In the genomic region with DNA sequence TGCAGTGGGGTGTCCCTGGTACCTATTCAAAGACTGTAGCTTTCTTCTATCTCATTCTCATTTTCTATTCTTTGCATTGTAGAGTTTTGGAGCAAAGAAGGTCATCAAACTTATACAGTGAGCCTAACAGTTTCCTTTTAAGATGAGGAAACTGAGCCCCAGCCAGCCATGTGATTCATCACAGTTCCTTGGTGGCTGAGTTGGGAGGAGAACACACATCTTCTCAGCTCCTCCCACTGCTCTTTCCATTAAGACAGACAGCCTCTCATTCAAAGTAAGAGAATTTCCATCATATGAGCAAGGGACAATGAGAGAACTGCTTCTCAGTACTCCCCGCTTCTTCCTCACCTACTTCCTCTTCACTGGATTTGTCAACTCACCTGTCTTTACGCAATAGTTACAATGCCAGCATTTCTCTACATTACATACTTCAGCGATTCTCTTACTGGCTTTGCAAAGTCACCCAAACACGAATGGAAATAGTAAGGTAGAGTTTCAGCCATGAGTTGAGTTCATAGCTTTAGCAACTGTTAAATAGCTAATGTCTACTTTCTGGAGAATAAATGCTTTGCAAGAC, we compare ENCODE assay signal across 24 cellular contexts. TPM values are rescaled to one million over a fixed set of nuclear protein-coding genes. Genes with fewer than 3 reads are reported as not detected.
DNase-seq lines count a peak whose midpoint lies in the region; ATAC-seq, FAIRE-seq and TF ChIP-seq lines count a peak whose summit lies in the region.
"Had no signal": no experiment of that assay in that cellular context is flagged by ENCODE, and none has a peak within 500 bp of the region (broad histone marks: within the 10 kb centered on the region; RNA-seq: fewer than 3 reads in every experiment).

No MANE protein-coding gene starts in this region.

- H3K4me3 ChIP-seq in testis: no peak overlapping the region
- H3K4me3 ChIP-seq in hepatocyte: no peak overlapping the region

- FAIRE-seq in GM12891 (lab: Jason Lieb, UNC): peak; percentile 62
- FAIRE-seq: kidney, small intestine had no signal

- no peak for DNase-seq in activated CD8-positive, alpha-beta memory T cell treated with anti-CD3 and anti-CD28 coated beads, Interleukin-2, amount 10 ng/mL, durations not matched to agents 7 days and 5 days
- DNase-seq in activated CD8-positive, alpha-beta memory T cell treated with anti-CD3 and anti-CD28 coated beads for 24 hours: no peak
- no peak for DNase-seq in GM12891 (ENCODE audit: insufficient read length, low spot score)
- no peak for DNase-seq in activated T-helper 1 cell treated with anti-CD3 and anti-CD28 coated beads, Interleukin-12 subunit alpha, Interleukin-12 subunit beta, Interleukin-2, Interleukin-4 antibody, amounts not matched to agents 30 ng/mL and 10 ng/mL and 1 ng/mL, durations not matched to agents 14 hours and 24 hours and 36 hours (ENCODE audit: low spot score)
- DNase-seq in immature natural killer cell: no peak
- DNase-seq in testis: no peak
- DNase-seq in hepatocyte (ENCODE audit: low spot score): no peak
- DNase-seq: C1 segment of cervical spinal cord; dermis blood vessel endothelial cell; foreskin melanocyte; GDM1; H7; kidney; mammary epithelial cell; naive thymus-derived CD8-positive, alpha-beta T cell; NCI-H1417 treated with DMSO at 0.1 percent for 48 hours; NCI-H524 treated with DMSO at 0.1 percent for 48 hours; small intestine had no signal

- no peak for TF ChIP-seq POLR2A in GM12891 (IDR thresholded peaks at IDR 0.05; ENCODE audit: low read depth, low read length)
- TF ChIP-seq POLR2A in testis (IDR thresholded peaks at IDR 0.05): no peak

- H3K36me3 ChIP-seq in testis (ENCODE audit: low read depth, missing control alignments): no peaks in the 10 kb centered on the region
- H3K36me3 ChIP-seq in hepatocyte (replicated peaks; ENCODE audit: insufficient read depth, low read depth): no peaks in the 10 kb centered on the region

- no peak overlapping the region for H3K4me2 ChIP-seq in hepatocyte

- no peaks in the 10 kb centered on the region for H3K79me2 ChIP-seq in hepatocyte

- H3K27ac ChIP-seq in testis (no peak overlapping the region), hepatocyte (no peak overlapping the region)

- TF ChIP-seq CTCF in testis (IDR thresholded peaks at IDR 0.05) (no peak), hepatocyte (IDR thresholded peaks at IDR 0.05; ENCODE audit: poor library complexity) (no peak)

- H3K9me3 ChIP-seq in testis: no peaks in the 10 kb centered on the region
- H3K9me3 ChIP-seq in hepatocyte (ENCODE audit: low read depth): no peaks in the 10 kb centered on the region

- intact Hi-C loops in activated T-helper 1 cell treated with anti-CD3 and anti-CD28 coated beads, Interleukin-12 subunit alpha, Interleukin-12 subunit beta, Interleukin-2, Interleukin-4 antibody, amounts not matched to agents 30 ng/mL and 10 ng/mL and 1 ng/mL, durations not matched to agents 14 hours and 24 hours and 36 hours (cut with micrococcal nuclease): loop anchor here (1.0 to 5.0 kb wide), 5 partner anchors 17 to 800 kb away; no protein-coding TSS in a partner anchor
- intact Hi-C loops in testis (cut with DNase I; ENCODE audit: low total_unique reads): no loop called here

- peak overlapping the region; percentile 88 for H3K4me3 Mint-ChIP-seq in activated CD8-positive, alpha-beta memory T cell treated with anti-CD3 and anti-CD28 coated beads, Interleukin-2, amount 10 ng/mL, durations not matched to agents 7 days and 5 days
- peak overlapping the region; percentile 91 for H3K4me3 Mint-ChIP-seq in activated T-helper 1 cell treated with anti-CD3 and anti-CD28 coated beads, Interleukin-12 subunit alpha, Interleukin-12 subunit beta, Interleukin-2, Interleukin-4 antibody, amounts not matched to agents 30 ng/mL and 10 ng/mL and 1 ng/mL, durations not matched to agents 14 hours and 24 hours and 36 hours
- peak overlapping the region; percentile 80 to 91 (median 87) for H3K4me3 Mint-ChIP-seq in immature natural killer cell

- peaks cover 60% of the 10 kb centered on the region for H3K4me1 Mint-ChIP-seq in activated CD8-positive, alpha-beta memory T cell treated with anti-CD3 and anti-CD28 coated beads, Interleukin-2, amount 10 ng/mL, durations not matched to agents 7 days and 5 days
- H3K4me1 Mint-ChIP-seq in activated T-helper 1 cell treated with anti-CD3 and anti-CD28 coated beads, Interleukin-12 subunit alpha, Interleukin-12 subunit beta, Interleukin-2, Interleukin-4 antibody, amounts not matched to agents 30 ng/mL and 10 ng/mL and 1 ng/mL, durations not matched to agents 14 hours and 24 hours and 36 hours (ENCODE audit: low read depth): peaks cover 65% of the 10 kb centered on the region
- peaks cover 49 to 98% of the 10 kb centered on the region in 2 donors for H3K4me1 Mint-ChIP-seq in immature natural killer cell

- ATAC-seq in activated CD8-positive, alpha-beta memory T cell treated with anti-CD3 and anti-CD28 coated beads, Interleukin-2, amount 10 ng/mL, durations not matched to agents 7 days and 5 days: peak; percentile 16
- no peak for ATAC-seq in GM19023 (IDR thresholded peaks at IDR 0.05; ENCODE audit: unreplicated experiment)
- ATAC-seq: naive thymus-derived CD8-positive, alpha-beta T cell had no signal

- no peaks in the 10 kb centered on the region for H3K27me3 Mint-ChIP-seq in activated CD8-positive, alpha-beta memory T cell treated with anti-CD3 and anti-CD28 coated beads, Interleukin-2, amount 10 ng/mL, durations not matched to agents 7 days and 5 days
- no peaks in the 10 kb centered on the region for H3K27me3 Mint-ChIP-seq in activated T-helper 1 cell treated with anti-CD3 and anti-CD28 coated beads, Interleukin-12 subunit alpha, Interleukin-12 subunit beta, Interleukin-2, Interleukin-4 antibody, amounts not matched to agents 30 ng/mL and 10 ng/mL and 1 ng/mL, durations not matched to agents 14 hours and 24 hours and 36 hours (ENCODE audit: insufficient read depth)
- peaks cover 5 to 9% (median 6%) of the 10 kb centered on the region in 3 donors for H3K27me3 Mint-ChIP-seq in immature natural killer cell (ENCODE audit: low read depth in 3 of 3)

- H3K27me3 ChIP-seq in testis: no peaks in the 10 kb centered on the region
- no peaks in the 10 kb centered on the region for H3K27me3 ChIP-seq in hepatocyte

- CTCF ChIA-PET in activated CD8-positive, alpha-beta memory T cell treated with anti-CD3 and anti-CD28 coated beads, Interleukin-2, amount 10 ng/mL, durations not matched to agents 7 days and 5 days (lab: Charles Lee): interaction anchor here (1.0 to 7.8 kb wide), 18 partner anchors 10 to 119 kb away, joined by 3 to 207 read pairs (median 6); no protein-coding TSS in a partner anchor

- no peaks in the 10 kb centered on the region for H3K9me3 Mint-ChIP-seq in activated CD8-positive, alpha-beta memory T cell treated with anti-CD3 and anti-CD28 coated beads, Interleukin-2, amount 10 ng/mL, durations not matched to agents 7 days and 5 days (ENCODE audit: low read depth)
- H3K9me3 Mint-ChIP-seq in activated T-helper 1 cell treated with anti-CD3 and anti-CD28 coated beads, Interleukin-12 subunit alpha, Interleukin-12 subunit beta, Interleukin-2, Interleukin-4 antibody, amounts not matched to agents 30 ng/mL and 10 ng/mL and 1 ng/mL, durations not matched to agents 14 hours and 24 hours and 36 hours: no peaks in the 10 kb centered on the region
- no peaks in the 10 kb centered on the region for H3K9me3 Mint-ChIP-seq in immature natural killer cell
- H3K9me3 Mint-ChIP-seq: naive thymus-derived CD8-positive, alpha-beta T cell had no signal

- no peak overlapping the region for H2AFZ ChIP-seq in hepatocyte

- H4K20me1 ChIP-seq in hepatocyte (ENCODE audit: insufficient read depth, poor library complexity, severe bottlenecking): no peaks in the 10 kb centered on the region

- H3K36me3 Mint-ChIP-seq in activated CD8-positive, alpha-beta memory T cell treated with anti-CD3 and anti-CD28 coated beads, Interleukin-2, amount 10 ng/mL, durations not matched to agents 7 days and 5 days: peaks cover 58% of the 10 kb centered on the region
- H3K36me3 Mint-ChIP-seq in activated T-helper 1 cell treated with anti-CD3 and anti-CD28 coated beads, Interleukin-12 subunit alpha, Interleukin-12 subunit beta, Interleukin-2, Interleukin-4 antibody, amounts not matched to agents 30 ng/mL and 10 ng/mL and 1 ng/mL, durations not matched to agents 14 hours and 24 hours and 36 hours (ENCODE audit: low read depth): peaks cover 62% of the 10 kb centered on the region
- H3K36me3 Mint-ChIP-seq in immature natural killer cell: peaks cover 30 to 53% (median 38%) of the 10 kb centered on the region in 3 donors

- no peaks in the 10 kb centered on the region for H3K9me2 ChIP-seq in hepatocyte (replicated peaks; ENCODE audit: insufficient read depth)

- H3K4me1 ChIP-seq in testis (no peaks in the 10 kb centered on the region), hepatocyte (ENCODE audit: insufficient read depth) (no peaks in the 10 kb centered on the region)

- WGBS in testis, 2 donors: 64 to 75% methylated on average over 4 of the region's 4 CpGs
- WGBS in hepatocyte (ENCODE audit: low lambda C conversion rate, missing lambda C conversion rate): 70% methylated on average over 4 of the region's 4 CpGs

- H3K27ac Mint-ChIP-seq in activated CD8-positive, alpha-beta memory T cell treated with anti-CD3 and anti-CD28 coated beads, Interleukin-2, amount 10 ng/mL, durations not matched to agents 7 days and 5 days: peak overlapping the region; percentile 79
- peak overlapping the region; percentile 87 for H3K27ac Mint-ChIP-seq in activated T-helper 1 cell treated with anti-CD3 and anti-CD28 coated beads, Interleukin-12 subunit alpha, Interleukin-12 subunit beta, Interleukin-2, Interleukin-4 antibody, amounts not matched to agents 30 ng/mL and 10 ng/mL and 1 ng/mL, durations not matched to agents 14 hours and 24 hours and 36 hours
- H3K27ac Mint-ChIP-seq in immature natural killer cell: peak overlapping the region; percentile 9 to 76 (median 43)

TF ChIP-seq in GM12891, 5 proteins besides CTCF, POLR2A, EP300 and RAD21:
- no peak for TF ChIP-seq POU2F2 (IDR thresholded peaks at IDR 0.05; ENCODE audit: low read depth, low read length)

RNA-seq across cellular contexts. Expression of gene IFNG, which starts 2.2 kb away (rescaled TPM):
- total RNA-seq in activated CD8-positive, alpha-beta memory T cell treated with anti-CD3 and anti-CD28 coated beads, Interleukin-2, amount 10 ng/mL, durations not matched to agents 7 days and 5 days: 100 to 1,000 TPM in 1 of 2 experiments, 10 to 100 TPM in 1; 25.7 to 117 TPM
- polyA plus RNA-seq in GM12891 (2012; ENCODE audit: low read depth, missing spikeins): not detected
- total RNA-seq in activated T-helper 1 cell treated with anti-CD3 and anti-CD28 coated beads, Interleukin-12 subunit alpha, Interleukin-12 subunit beta, Interleukin-2, Interleukin-4 antibody, amounts not matched to agents 30 ng/mL and 10 ng/mL and 1 ng/mL, durations not matched to agents 14 hours and 24 hours and 36 hours: 2,121 and 2,175 TPM in 2 replicates
- polyA plus RNA-seq in immature natural killer cell (10 to 100 TPM in 2 of 3 donors, 1 to 10 TPM in 1; 6.4 to 16.9 (median 15.7) TPM), testis (ENCODE audit: insufficient read depth, low read depth, low replicate concordance) (0.26 TPM), hepatocyte (not detected in 2 replicates)
- total RNA-seq in testis (not detected), hepatocyte (not detected in 2 replicates)
- total RNA-seq: dermis blood vessel endothelial cell; epithelial cell of proximal tubule; H7; HT1080; kidney; LHCN-M2; mammary epithelial cell; naive thymus-derived CD8-positive, alpha-beta T cell; posterior vena cava; temporal lobe had no signal
- polyA plus RNA-seq: mammary epithelial cell, small intestine had no signal

Comparison
In these comparisons a context has a peak if more than half of its experiments do, and no peak if none do; other contexts are left out.
1. RNA of gene IFNG, which starts 2.2 kb away (total RNA-seq): 2,121 to 2,175 TPM in activated T-helper 1 cell treated with anti-CD3 and anti-CD28 coated beads, Interleukin-12 subunit alpha, Interleukin-12 subunit beta, Interleukin-2, Interleukin-4 antibody, amounts not matched to agents 30 ng/mL and 10 ng/mL and 1 ng/mL, durations not matched to agents 14 hours and 24 hours and 36 hours and 25.7 to 117 TPM in activated CD8-positive, alpha-beta memory T cell treated with anti-CD3 and anti-CD28 coated beads, Interleukin-2, amount 10 ng/mL, durations not matched to agents 7 days and 5 days; not detected in testis and not detected in hepatocyte; every median in the first group is over 10 times any median in the second.
2. Peak in every context shown above with its lines, with median percentiles within 50 percentile points of each other: H3K27ac Mint-ChIP-seq and H3K4me3 Mint-ChIP-seq.